8 cellular contexts compared by ENCODE assay signal in the genomic region with DNA sequence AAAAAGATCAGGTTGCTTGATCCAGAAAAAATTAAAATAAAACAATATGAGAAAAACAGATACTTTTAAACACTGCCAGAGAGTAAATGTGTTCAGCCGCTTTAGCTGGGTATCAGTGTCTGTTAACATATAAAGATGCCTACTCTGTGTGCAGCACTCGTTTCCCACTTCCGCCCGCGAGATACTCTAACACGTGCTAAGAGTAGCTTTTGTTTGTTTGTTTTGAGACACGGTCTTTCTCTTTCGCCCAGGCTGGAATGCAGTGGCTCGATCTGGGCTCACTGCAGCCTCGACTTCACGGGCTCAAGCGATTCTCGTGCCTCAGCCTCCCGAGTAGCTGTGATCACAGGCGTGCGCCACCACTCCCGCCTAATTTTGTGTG. TPM values are rescaled to one million over a fixed set of nuclear protein-coding genes. Genes with fewer than 3 reads are reported as not detected.
DNase-seq lines count a peak whose midpoint lies in the region; ATAC-seq lines count a peak whose summit lies in the region.

No MANE protein-coding gene starts in this region.

- H3K36me3 Mint-ChIP-seq in activated CD4-positive, alpha-beta memory T cell treated with anti-CD3 and anti-CD28 coated beads for 36 hours, result peaks cover 9% of the 10 kb centered on the region

- H3K4me1 Mint-ChIP-seq in activated CD4-positive, alpha-beta memory T cell treated with anti-CD3 and anti-CD28 coated beads for 36 hours (ENCODE audit: low read depth), result peaks cover 20% of the 10 kb centered on the region

- H3K4me3 Mint-ChIP-seq in activated CD4-positive, alpha-beta memory T cell treated with anti-CD3 and anti-CD28 coated beads for 36 hours, result peak overlapping the region; percentile 97

- H3K9me3 Mint-ChIP-seq in activated CD4-positive, alpha-beta memory T cell treated with anti-CD3 and anti-CD28 coated beads for 36 hours, result no peaks in the 10 kb centered on the region

- POLR2A ChIA-PET in activated CD4-positive, alpha-beta memory T cell treated with anti-CD3 and anti-CD28 coated beads for 36 hours (lab: Charles Lee), result interaction anchor here (1.4 to 1.9 kb wide), 2 partner anchors 33 to 204 kb away, joined by 4 to 8 read pairs; a partner anchor contains a TSS

- CTCF ChIA-PET in activated CD4-positive, alpha-beta memory T cell treated with anti-CD3 and anti-CD28 coated beads for 36 hours (lab: Charles Lee), result interaction anchor here (0.7 to 1.3 kb wide), 7 partner anchors 25 to 300 kb away, joined by 3 to 4 read pairs (median 4); a partner anchor contains a TSS

- no peaks in the 10 kb centered on the region for H3K27me3 Mint-ChIP-seq in activated CD4-positive, alpha-beta memory T cell treated with anti-CD3 and anti-CD28 coated beads for 36 hours

- peak; percentile 67 for DNase-seq in DMS153 treated with DMSO at 0.1 percent for 48 hours (lab: John Stamatoyannopoulos, UW; ENCODE audit: unreplicated experiment)
- DNase-seq in activated CD4-positive, alpha-beta memory T cell treated with anti-CD3 and anti-CD28 coated beads for 36 hours, result no peak
- DNase-seq in germinal center (ENCODE audit: low spot score), result peak; percentile 48
- no peak for DNase-seq in sciatic nerve (ENCODE audit: low spot score)
- no peak for DNase-seq in superior temporal gyrus (ENCODE audit: extremely low spot score)

- ATAC-seq in HG02938 (IDR thresholded peaks at IDR 0.05; ENCODE audit: unreplicated experiment), result peak; percentile 9
- peak; percentile 10 for ATAC-seq in sciatic nerve
- no peak for ATAC-seq in HG02571 (IDR thresholded peaks at IDR 0.05; ENCODE audit: unreplicated experiment)
- ATAC-seq in HG03175 (IDR thresholded peaks at IDR 0.05; ENCODE audit: unreplicated experiment), result no peak

- peak overlapping the region; percentile 74 for H3K27ac Mint-ChIP-seq in activated CD4-positive, alpha-beta memory T cell treated with anti-CD3 and anti-CD28 coated beads for 36 hours

- intact Hi-C loops in activated CD4-positive, alpha-beta memory T cell treated with anti-CD3 and anti-CD28 coated beads for 36 hours (cut with micrococcal nuclease), result loop anchor here (1.0 to 2.0 kb wide), 2 partner anchors 32 to 68 kb away; a partner anchor contains a TSS
- intact Hi-C loops in sciatic nerve (cut with DNase I), result no loop called here

RNA-seq across cellular contexts. Expression of a gene that starts 0.5 kb away (rescaled TPM):
- total RNA-seq in activated CD4-positive, alpha-beta memory T cell treated with anti-CD3 and anti-CD28 coated beads for 36 hours, result 10 to 100 TPM; 31.3 to 32.2 TPM
- 17.7 TPM for total RNA-seq in sciatic nerve

RNA-seq across cellular contexts. Expression of a gene that starts 7.9 kb away (rescaled TPM):
- total RNA-seq in activated CD4-positive, alpha-beta memory T cell treated with anti-CD3 and anti-CD28 coated beads for 36 hours, result 10 to 100 TPM; 83.3 to 85.8 TPM
- 18.0 TPM for total RNA-seq in sciatic nerve

RNA-seq across cellular contexts. Expression of a gene that starts 32.5 kb away (rescaled TPM):
- total RNA-seq in activated CD4-positive, alpha-beta memory T cell treated with anti-CD3 and anti-CD28 coated beads for 36 hours, result 100 to 1,000 TPM; 323 to 328 TPM
- total RNA-seq in sciatic nerve, result 366 TPM

RNA-seq across cellular contexts. Expression of a gene that starts 33.6 kb away (rescaled TPM):
- under 1 TPM; 0.39 to 0.69 TPM for total RNA-seq in activated CD4-positive, alpha-beta memory T cell treated with anti-CD3 and anti-CD28 coated beads for 36 hours
- total RNA-seq in sciatic nerve, result 0.58 TPM

RNA-seq across cellular contexts. Expression of a gene that starts 51.1 kb away (rescaled TPM):
- total RNA-seq in activated CD4-positive, alpha-beta memory T cell treated with anti-CD3 and anti-CD28 coated beads for 36 hours, result 1 to 10 TPM in 1 of 2 experiments, under 1 TPM in 1; 0.94 to 1.6 TPM
- 8.1 TPM for total RNA-seq in sciatic nerve

Comparison
In these comparisons a context has a peak if more than half of its experiments do, and no peak if none do; other contexts are left out.
1. DNase-seq: peak in DMS153 treated with DMSO at 0.1 percent for 48 hours (single experiment) and germinal center (single experiment); none in activated CD4-positive, alpha-beta memory T cell treated with anti-CD3 and anti-CD28 coated beads for 36 hours (single experiment), sciatic nerve (single experiment) and superior temporal gyrus (single experiment).
2. ATAC-seq: peak in HG02938 (single experiment) and sciatic nerve (single experiment); none in HG02571 (single experiment) and HG03175 (single experiment).